ENCODE assay signal across 1 cellular context in the genomic region with DNA sequence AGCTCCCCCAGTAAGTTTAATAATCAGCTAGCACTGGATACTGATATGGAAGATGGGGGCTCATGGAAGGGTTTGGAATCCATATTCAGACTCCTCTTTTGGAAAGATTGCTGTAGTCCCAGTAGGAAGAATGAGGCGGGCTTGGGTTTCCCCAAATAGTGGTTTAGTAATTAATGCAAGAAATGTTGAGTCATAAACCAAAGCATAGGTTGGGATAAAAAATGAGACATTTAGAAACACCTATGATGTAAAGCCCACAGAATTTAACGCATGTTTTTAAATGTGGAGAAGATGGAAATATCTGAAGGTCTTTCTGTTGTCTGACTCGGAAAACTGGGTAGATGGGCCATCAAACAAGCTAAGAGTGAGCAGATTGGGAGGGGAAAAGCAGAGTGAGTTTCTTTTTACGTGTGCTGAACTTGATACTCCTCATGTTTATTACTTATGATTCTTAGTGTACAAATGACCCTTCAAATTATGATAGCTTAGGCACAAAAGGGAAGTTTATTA.
TF ChIP-seq lines count a peak whose summit lies in the region.

No MANE protein-coding gene starts in this region.

TF ChIP-seq in IMR-90, 13 proteins besides CTCF, POLR2A, EP300 and RAD21:
- no peak for TF ChIP-seq CEBPB (IDR thresholded peaks at IDR 0.05; ENCODE audit: low read depth, low read length)
- TF ChIP-seq, protein P1, sequence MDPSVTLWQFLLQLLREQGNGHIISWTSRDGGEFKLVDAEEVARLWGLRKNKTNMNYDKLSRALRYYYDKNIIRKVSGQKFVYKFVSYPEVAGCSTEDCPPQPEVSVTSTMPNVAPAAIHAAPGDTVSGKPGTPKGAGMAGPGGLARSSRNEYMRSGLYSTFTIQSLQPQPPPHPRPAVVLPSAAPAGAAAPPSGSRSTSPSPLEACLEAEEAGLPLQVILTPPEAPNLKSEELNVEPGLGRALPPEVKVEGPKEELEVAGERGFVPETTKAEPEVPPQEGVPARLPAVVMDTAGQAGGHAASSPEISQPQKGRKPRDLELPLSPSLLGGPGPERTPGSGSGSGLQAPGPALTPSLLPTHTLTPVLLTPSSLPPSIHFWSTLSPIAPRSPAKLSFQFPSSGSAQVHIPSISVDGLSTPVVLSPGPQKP (IDR thresholded peaks at IDR 0.05; ENCODE audit: borderline replicate concordance, low read depth, low read length) = no peak
- TF ChIP-seq MXI1 (IDR thresholded peaks at IDR 0.05; ENCODE audit: borderline replicate concordance, low read depth, low read length) = no peak
- TF ChIP-seq, protein P2, sequence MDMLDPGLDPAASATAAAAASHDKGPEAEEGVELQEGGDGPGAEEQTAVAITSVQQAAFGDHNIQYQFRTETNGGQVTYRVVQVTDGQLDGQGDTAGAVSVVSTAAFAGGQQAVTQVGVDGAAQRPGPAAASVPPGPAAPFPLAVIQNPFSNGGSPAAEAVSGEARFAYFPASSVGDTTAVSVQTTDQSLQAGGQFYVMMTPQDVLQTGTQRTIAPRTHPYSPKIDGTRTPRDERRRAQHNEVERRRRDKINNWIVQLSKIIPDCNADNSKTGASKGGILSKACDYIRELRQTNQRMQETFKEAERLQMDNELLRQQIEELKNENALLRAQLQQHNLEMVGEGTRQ (IDR thresholded peaks at IDR 0.05; ENCODE audit: low read depth, low read length) = no peak
- TF ChIP-seq MAZ (IDR thresholded peaks at IDR 0.05; ENCODE audit: borderline replicate concordance, low read depth, low read length) = no peak
- no peak for TF ChIP-seq SMC3 (IDR thresholded peaks at IDR 0.05; ENCODE audit: low read depth, low read length)
- no peak for TF ChIP-seq MAFK (IDR thresholded peaks at IDR 0.05; ENCODE audit: low read depth, low read length)
